12 cellular contexts compared by ENCODE assay signal in genomic region chr6:37804676-37805075, GRCh38.
"Had no signal": no experiment of that assay in that cellular context is flagged by ENCODE, and none has a peak within 500 bp of the region (broad histone marks: within the 10 kb centered on the region; RNA-seq: fewer than 3 reads in every experiment).

No MANE protein-coding gene starts in this region.

- H3K9me3 ChIP-seq: gastrocnemius medialis, upper lobe of right lung had no signal

- H3K36me3 ChIP-seq: gastrocnemius medialis, upper lobe of right lung had no signal

- H3K27ac ChIP-seq: gastrocnemius medialis, parathyroid adenoma, upper lobe of right lung had no signal

- H3K27me3 ChIP-seq: gastrocnemius medialis, upper lobe of right lung had no signal

- ATAC-seq: activated CD8-positive, alpha-beta T cell treated with anti-CD3 and anti-CD28 coated beads, Interleukin-2, amount 10 ng/mL, durations not matched to agents 7 days and 5 days; effector memory CD8-positive, alpha-beta T cell; gastrocnemius medialis; left ventricle myocardium superior; upper lobe of right lung had no signal

- DNase-seq: activated CD4-positive, alpha-beta T cell treated with anti-CD3 and anti-CD28 coated beads for 4 hours; activated CD8-positive, alpha-beta memory T cell treated with anti-CD3 and anti-CD28 coated beads, Interleukin-2, amount 50 U/mL, for 48 hours; activated CD8-positive, alpha-beta T cell treated with anti-CD3 and anti-CD28 coated beads, Interleukin-2, amount 10 ng/mL, durations not matched to agents 7 days and 5 days; activated naive CD4-positive, alpha-beta T cell treated with anti-CD3 and anti-CD28 coated beads for 36 hours; effector memory CD8-positive, alpha-beta T cell; gastrocnemius medialis; left ventricle myocardium superior; mesenchymal stem cell; stimulated activated CD4-positive, alpha-beta T cell treated with anti-CD3 and anti-CD28 coated beads, Interleukin-15, amount 100 ng/mL, for 24 hours; stimulated activated CD4-positive, alpha-beta T cell treated with anti-CD3 and anti-CD28 coated beads, Interleukin-4, amount 100 ng/mL, for 24 hours; upper lobe of right lung had no signal

- H3K4me1 ChIP-seq: upper lobe of right lung had no signal

- H3K79me2 ChIP-seq: parathyroid adenoma had no signal

- H2AFZ ChIP-seq: parathyroid adenoma had no signal

- H3K9ac ChIP-seq: parathyroid adenoma had no signal

- H3K4me3 ChIP-seq: gastrocnemius medialis, upper lobe of right lung had no signal
